In the genomic region with DNA sequence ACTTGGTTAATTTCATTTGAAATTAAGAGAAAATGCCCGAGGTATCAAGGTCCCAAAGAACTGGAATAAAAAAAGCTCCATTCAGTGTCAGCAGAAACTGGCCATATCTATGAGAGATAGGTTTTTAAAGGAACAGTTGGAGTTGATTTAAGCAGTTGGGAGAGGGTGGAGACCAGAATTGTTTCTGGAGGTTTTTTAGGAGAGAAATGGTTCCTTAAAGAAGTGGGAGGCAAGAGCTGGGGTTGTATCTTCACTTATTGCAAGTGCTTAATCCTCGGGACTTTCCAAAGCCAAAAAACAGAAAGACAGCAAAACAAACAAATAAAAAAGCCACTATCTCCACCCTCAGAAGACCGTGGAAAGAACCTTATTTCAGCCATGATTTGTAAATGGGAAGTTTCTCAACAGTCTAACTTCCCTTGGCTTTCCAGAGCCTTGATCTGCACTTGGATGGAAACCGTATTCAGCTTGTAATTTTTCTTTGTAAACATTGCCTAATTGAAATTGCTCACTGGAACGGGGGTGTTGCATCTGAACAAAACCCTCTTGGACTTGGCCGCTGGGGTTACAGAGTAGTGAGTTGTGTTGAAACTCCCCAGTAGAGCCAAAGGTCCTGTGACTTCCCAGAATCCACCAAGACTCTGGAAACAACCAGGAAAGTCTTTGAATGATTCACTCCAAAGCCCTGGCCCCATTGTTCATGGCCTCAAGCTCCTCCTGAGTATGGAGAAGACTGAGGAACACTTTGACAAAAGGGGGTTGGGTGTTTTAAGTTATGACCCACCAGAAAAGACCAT, we compare ENCODE assay signal across 9 cellular contexts.
DNase-seq lines count a peak whose midpoint lies in the region; ATAC-seq, FAIRE-seq and TF ChIP-seq lines count a peak whose summit lies in the region.
"Had no signal": no experiment of that assay in that cellular context is flagged by ENCODE, and none has a peak within 500 bp of the region (broad histone marks: within the 10 kb centered on the region; RNA-seq: fewer than 3 reads in every experiment).

No MANE protein-coding gene starts in this region.

- no peak overlapping the region for H2AFZ ChIP-seq in neural progenitor cell (replicated peaks)

- H3K79me2 ChIP-seq in neural progenitor cell (ENCODE audit: low read depth): no peaks in the 10 kb centered on the region

- WGBS in right cardiac atrium: 54% methylated on average over 6 of the region's 6 CpGs
- WGBS in spleen, 5 donors: 36 to 60% (median 49%) methylated on average over 6 of the region's 6 CpGs

- H3K27ac ChIP-seq in ascending aorta (peak overlapping the region; percentile 37 to 42), right cardiac atrium (ENCODE audit: low read length) (peak overlapping the region; percentile 90), spleen (peak overlapping the region in 7 of 8 donors; percentile 39 to 79 (median 63)), neural progenitor cell (no peak overlapping the region)

- H3K36me3 Mint-ChIP-seq in neural progenitor cell: no peaks in the 10 kb centered on the region

- H3K9me3 ChIP-seq in ascending aorta: no peaks in the 10 kb centered on the region
- H3K9me3 ChIP-seq in right cardiac atrium (ENCODE audit: control insufficient read depth, low read length): no peaks in the 10 kb centered on the region
- H3K9me3 ChIP-seq in spleen: no peaks in the 10 kb centered on the region
- H3K9me3 ChIP-seq in neural progenitor cell (ENCODE audit: low read depth): no peaks in the 10 kb centered on the region

- no peaks in the 10 kb centered on the region for H3K9me3 Mint-ChIP-seq in neural progenitor cell

- H3K4me3 ChIP-seq in ascending aorta (no peak overlapping the region), right cardiac atrium (ENCODE audit: low read length) (no peak overlapping the region), spleen (no peak overlapping the region), neural progenitor cell (no peak overlapping the region)

- no peaks in the 10 kb centered on the region for H4K20me1 ChIP-seq in neural progenitor cell (ENCODE audit: low read depth)

- DNase-seq in GM12892 (ENCODE audit: insufficient read length) (no peak), ascending aorta (ENCODE audit: low spot score in 2 of 2) (peak in 1 of 2 donors; percentile 83), right cardiac atrium (peak; percentile 68 to 79 (median 77)), spleen (no peak), NCI-H1436 (lab: John Stamatoyannopoulos, UW) (no peak), NCI-H146 treated with DMSO at 0.1 percent for 48 hours (lab: John Stamatoyannopoulos, UW; ENCODE audit: unreplicated experiment) (no peak), neural progenitor cell (ENCODE audit: low spot score) (no peak)
- DNase-seq in NK-92 treated with Interleukin-12 subunit alpha and Interleukin-12 subunit beta, amount 100 ng/mL, for 24 hours (lab: John Stamatoyannopoulos, UW): no peak
- DNase-seq: erythroblast had no signal

- peak; percentile 73 for FAIRE-seq in GM12892 (lab: Jason Lieb, UNC)

- no peaks in the 10 kb centered on the region for H3K27me3 Mint-ChIP-seq in neural progenitor cell (ENCODE audit: insufficient read depth, low read depth)

- no peak overlapping the region for H3K27ac Mint-ChIP-seq in neural progenitor cell

- H3K36me3 ChIP-seq in ascending aorta (no peaks in the 10 kb centered on the region), spleen (no peaks in the 10 kb centered on the region), neural progenitor cell (no peaks in the 10 kb centered on the region)

- no peak overlapping the region for H3K4me3 Mint-ChIP-seq in neural progenitor cell

- peaks cover 5% of the 10 kb centered on the region for H3K4me1 Mint-ChIP-seq in neural progenitor cell

- TF ChIP-seq CTCF in ascending aorta (IDR thresholded peaks at IDR 0.05) (no peak), spleen (IDR thresholded peaks at IDR 0.05 in 8 of 11, conservative IDR thresholded peaks at IDR 0.05 in 3 of 11) (no peak), neural progenitor cell (IDR thresholded peaks at IDR 0.05) (no peak)

- H3K4me1 ChIP-seq in ascending aorta: no peaks in the 10 kb centered on the region
- H3K4me1 ChIP-seq in right cardiac atrium (ENCODE audit: control insufficient read depth, insufficient read depth, low read length): no peaks in the 10 kb centered on the region
- peaks cover 0 to 42% (median 23%) of the 10 kb centered on the region in 6 donors for H3K4me1 ChIP-seq in spleen
- H3K4me1 ChIP-seq in neural progenitor cell: no peaks in the 10 kb centered on the region

- no peaks in the 10 kb centered on the region for H3K27me3 ChIP-seq in ascending aorta
- H3K27me3 ChIP-seq in right cardiac atrium (ENCODE audit: control insufficient read depth, insufficient read depth): no peaks in the 10 kb centered on the region
- no peaks in the 10 kb centered on the region for H3K27me3 ChIP-seq in spleen (replicated peaks in 1 of 7)
- no peaks in the 10 kb centered on the region for H3K27me3 ChIP-seq in neural progenitor cell

- no peak overlapping the region for H3K9ac ChIP-seq in neural progenitor cell

- H3K4me2 ChIP-seq in neural progenitor cell: no peak overlapping the region

- peak; percentile 90 to 94 for ATAC-seq in right cardiac atrium

- no peak for TF ChIP-seq POLR2A in GM12892 (IDR thresholded peaks at IDR 0.05; ENCODE audit: low read depth, low read length)
- TF ChIP-seq POLR2A in spleen (IDR thresholded peaks at IDR 0.05): no peak

- no peaks in the 10 kb centered on the region for H3F3A ChIP-seq in neural progenitor cell (ENCODE audit: low read depth)

- intact Hi-C loops in ascending aorta (cut with DNase I) (no loop called here), right cardiac atrium (cut with DNase I) (no loop called here), spleen (cut with DNase I; ENCODE audit: low total_unique reads) (no loop called here)

Comparison
In these comparisons a context has a peak if more than half of its experiments do, and no peak if none do; other contexts are left out.
1. DNase-seq: peak in right cardiac atrium (3 of 3); none in GM12892 (single experiment), spleen (single experiment), NCI-H1436 (single experiment), NCI-H146 treated with DMSO at 0.1 percent for 48 hours (single experiment), neural progenitor cell (single experiment) and NK-92 treated with Interleukin-12 subunit alpha and Interleukin-12 subunit beta, amount 100 ng/mL, for 24 hours (single experiment).